8 cellular contexts compared by ENCODE assay signal in genomic region chr9:131277673-131278420, GRCh38. TPM values are rescaled to one million over a fixed set of nuclear protein-coding genes. Genes with fewer than 3 reads are reported as not detected.
A peak's percentile ranks its signal among the peaks of the same experiment; 100 is the strongest.
DNase-seq lines count a peak whose midpoint lies in the region; ATAC-seq lines count a peak whose summit lies in the region.

No MANE protein-coding gene starts in this region.

- H3K4me3 Mint-ChIP-seq in naive thymus-derived CD4-positive, alpha-beta T cell, result peak overlapping the region; percentile 83 to 97 (median 88)

- H3K4me3 ChIP-seq in GM08714 (ENCODE audit: low read length), result peak overlapping the region; percentile 77; the same call in 1 of the 2 replicates
- H3K4me3 ChIP-seq in naive thymus-derived CD4-positive, alpha-beta T cell (ENCODE audit: low read length), result peak overlapping the region; percentile 61

- POLR2A ChIA-PET in naive thymus-derived CD4-positive, alpha-beta T cell (lab: Charles Lee), result interaction anchor here (0.6 to 3.7 kb wide), 11 partner anchors 9 to 225 kb away, joined by 3 to 50 read pairs (median 4); partner anchors contain the start of gene NUP214

- H3K27me3 Mint-ChIP-seq in naive thymus-derived CD4-positive, alpha-beta T cell, result peaks cover 0 to 17% (median 0%) of the 10 kb centered on the region in 5 donors

- H3K9me3 Mint-ChIP-seq in naive thymus-derived CD4-positive, alpha-beta T cell, result peaks cover 0 to 6% (median 0%) of the 10 kb centered on the region in 11 donors

- CTCF ChIA-PET in naive thymus-derived CD4-positive, alpha-beta T cell (lab: Charles Lee), result interaction anchor here (0.6 to 2.0 kb wide), 5 partner anchors 22 to 96 kb away, joined by 3 to 10 read pairs (median 3); no protein-coding TSS in a partner anchor

- peaks cover 0 to 41% (median 31%) of the 10 kb centered on the region in 5 donors for H3K36me3 Mint-ChIP-seq in naive thymus-derived CD4-positive, alpha-beta T cell

- peaks cover 21 to 23% of the 10 kb centered on the region in 2 donors for H3K4me1 ChIP-seq in naive thymus-derived CD4-positive, alpha-beta T cell (ENCODE audit: control insufficient read depth in 2 of 2, insufficient read depth in 2 of 2, low read length in 2 of 2)

- H3K36me3 ChIP-seq in naive thymus-derived CD4-positive, alpha-beta T cell (ENCODE audit: control insufficient read depth in 2 of 3, insufficient read depth in 3 of 3, low read length in 3 of 3), result peaks cover 0 to 35% (median 0%) of the 10 kb centered on the region in 3 experiments

- peak; percentile 67 for ATAC-seq in naive thymus-derived CD4-positive, alpha-beta T cell
- ATAC-seq in GM18858 (IDR thresholded peaks at IDR 0.05; ENCODE audit: unreplicated experiment), result no peak

- H3K4me1 Mint-ChIP-seq in naive thymus-derived CD4-positive, alpha-beta T cell, result peaks cover 17 to 34% (median 27%) of the 10 kb centered on the region in 7 donors

- H3K27ac ChIP-seq in naive thymus-derived CD4-positive, alpha-beta T cell (ENCODE audit: low read depth, low read length), result peak overlapping the region; percentile 96

- no peaks in the 10 kb centered on the region for H3K9me3 ChIP-seq in naive thymus-derived CD4-positive, alpha-beta T cell (ENCODE audit: control insufficient read depth in 2 of 3, low read length in 3 of 3)

- intact Hi-C loops in naive thymus-derived CD4-positive, alpha-beta T cell (cut with micrococcal nuclease), result loop anchor here (1.0 to 10.0 kb wide), 14 partner anchors 8 to 1077 kb away; partner anchors contain the start of genes NUP214 (in 2 of the 2), POMT1 (in 1 of the 2) and SETX (in 1 of the 2)

- H3K27me3 ChIP-seq in naive thymus-derived CD4-positive, alpha-beta T cell (ENCODE audit: control insufficient read depth in 2 of 2, insufficient read depth in 2 of 2, low read length in 2 of 2), result no peaks in the 10 kb centered on the region

- DNase-seq in Kasumi-1 (lab: John Stamatoyannopoulos, UW), result peak; percentile 84 to 94
- DNase-seq in RPMI7951 (ENCODE audit: low read depth), result peak; percentile 75
- peak; percentile 64 for DNase-seq in activated T-helper 9 cell treated with anti-CD3 and anti-CD28 coated beads, Interleukin-2, amount 50 U/mL, for 16 hours (ENCODE audit: low read depth)
- peak; percentile 72 for DNase-seq in fibroblast of peridontal ligament (ENCODE audit: extremely low read depth)
- DNase-seq in naive thymus-derived CD4-positive, alpha-beta T cell, result peak in 8 of 9 donors; percentile 47 to 77 (median 62)
- peak; percentile 76 for DNase-seq in stromal cell of bone marrow (ENCODE audit: low read depth)

- peak overlapping the region; percentile 84 to 95 (median 91) for H3K27ac Mint-ChIP-seq in naive thymus-derived CD4-positive, alpha-beta T cell

RNA-seq across cellular contexts. Expression of gene FAM78A, which starts 1.5 kb away (rescaled TPM):
- 0.24 and 2.0 TPM in 2 replicates for total RNA-seq in RPMI7951 (2014; rRNA removed; shearing (Covaris generic))
- total RNA-seq in naive thymus-derived CD4-positive, alpha-beta T cell, result 100 to 1,000 TPM in 3 of 5 experiments, 10 to 100 TPM in 2; 64.6 to 114 (median 104) TPM
- 10 to 100 TPM; 10.5 to 24.8 TPM for polyA plus RNA-seq in naive thymus-derived CD4-positive, alpha-beta T cell

RNA-seq across cellular contexts. Expression of gene PLPP7, which starts 11.7 kb away (rescaled TPM):
- total RNA-seq in RPMI7951 (2014; rRNA removed; shearing (Covaris generic)), result 11.4 and 13.5 TPM in 2 replicates
- under 1 TPM in 4 of 5 experiments, not detected in 1; 0.12 to 0.24 (median 0.14) TPM for total RNA-seq in naive thymus-derived CD4-positive, alpha-beta T cell
- under 1 TPM; 0.24 to 0.71 TPM for polyA plus RNA-seq in naive thymus-derived CD4-positive, alpha-beta T cell

Comparison
In these comparisons a context has a peak if more than half of its experiments do, and no peak if none do; other contexts are left out.
1. RNA of gene FAM78A, which starts 1.5 kb away (total RNA-seq): 64.6 to 114 TPM in naive thymus-derived CD4-positive, alpha-beta T cell; 0.24 to 2.0 TPM in RPMI7951; every median in the first group is over 10 times any median in the second.
2. RNA of gene PLPP7, which starts 11.7 kb away (total RNA-seq): 11.4 to 13.5 TPM in RPMI7951; 0.12 to 0.24 TPM in naive thymus-derived CD4-positive, alpha-beta T cell; every median in the first group is over 10 times any median in the second.
3. Peak in every context shown above with its lines, with median percentiles within 50 percentile points of each other: DNase-seq.